ENCODE assay signal across 3 cellular contexts in genomic region chr16:13359835-13360234, GRCh38.
TF ChIP-seq lines count a peak whose summit lies in the region.

No MANE protein-coding gene starts in this region.

TF ChIP-seq in GM23338, 12 proteins besides CTCF, POLR2A, EP300 and RAD21:
- TF ChIP-seq, protein P1, sequence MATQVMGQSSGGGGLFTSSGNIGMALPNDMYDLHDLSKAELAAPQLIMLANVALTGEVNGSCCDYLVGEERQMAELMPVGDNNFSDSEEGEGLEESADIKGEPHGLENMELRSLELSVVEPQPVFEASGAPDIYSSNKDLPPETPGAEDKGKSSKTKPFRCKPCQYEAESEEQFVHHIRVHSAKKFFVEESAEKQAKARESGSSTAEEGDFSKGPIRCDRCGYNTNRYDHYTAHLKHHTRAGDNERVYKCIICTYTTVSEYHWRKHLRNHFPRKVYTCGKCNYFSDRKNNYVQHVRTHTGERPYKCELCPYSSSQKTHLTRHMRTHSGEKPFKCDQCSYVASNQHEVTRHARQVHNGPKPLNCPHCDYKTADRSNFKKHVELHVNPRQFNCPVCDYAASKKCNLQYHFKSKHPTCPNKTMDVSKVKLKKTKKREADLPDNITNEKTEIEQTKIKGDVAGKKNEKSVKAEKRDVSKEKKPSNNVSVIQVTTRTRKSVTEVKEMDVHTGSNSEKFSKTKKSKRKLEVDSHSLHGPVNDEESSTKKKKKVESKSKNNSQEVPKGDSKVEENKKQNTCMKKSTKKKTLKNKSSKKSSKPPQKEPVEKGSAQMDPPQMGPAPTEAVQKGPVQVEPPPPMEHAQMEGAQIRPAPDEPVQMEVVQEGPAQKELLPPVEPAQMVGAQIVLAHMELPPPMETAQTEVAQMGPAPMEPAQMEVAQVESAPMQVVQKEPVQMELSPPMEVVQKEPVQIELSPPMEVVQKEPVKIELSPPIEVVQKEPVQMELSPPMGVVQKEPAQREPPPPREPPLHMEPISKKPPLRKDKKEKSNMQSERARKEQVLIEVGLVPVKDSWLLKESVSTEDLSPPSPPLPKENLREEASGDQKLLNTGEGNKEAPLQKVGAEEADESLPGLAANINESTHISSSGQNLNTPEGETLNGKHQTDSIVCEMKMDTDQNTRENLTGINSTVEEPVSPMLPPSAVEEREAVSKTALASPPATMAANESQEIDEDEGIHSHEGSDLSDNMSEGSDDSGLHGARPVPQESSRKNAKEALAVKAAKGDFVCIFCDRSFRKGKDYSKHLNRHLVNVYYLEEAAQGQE (IDR thresholded peaks at IDR 0.05; ENCODE audit: unreplicated experiment), result no peak
- TF ChIP-seq ZNF331 (CRISPR knock-in tag; IDR thresholded peaks at IDR 0.05; ENCODE audit: low read depth) (no peak), EZH2 (IDR thresholded peaks at IDR 0.05; ENCODE audit: low read depth, unreplicated experiment) (no peak), NANOG (IDR thresholded peaks at IDR 0.05; ENCODE audit: borderline replicate concordance) (0 out of 2 replicates have a peak, but pooled peaks have one; percentile 5)

TF ChIP-seq in GM12878, 131 proteins besides CTCF, POLR2A, EP300 and RAD21:
- TF ChIP-seq SMAD1 (IDR thresholded peaks at IDR 0.05; ENCODE audit: low read depth, partially characterized antibody) (no peak), CBX5 (IDR thresholded peaks at IDR 0.05; ENCODE audit: low read depth) (peak; percentile 73; the same call in 1 of the 2 replicates)

TF ChIP-seq in H1, 55 proteins besides CTCF, POLR2A, EP300 and RAD21:
- no peak for TF ChIP-seq TBP (IDR thresholded peaks at IDR 0.05; ENCODE audit: low read depth, low read length)
- no peak for TF ChIP-seq USF2 (IDR thresholded peaks at IDR 0.05; ENCODE audit: low read length)
- TF ChIP-seq SRF (IDR thresholded peaks at IDR 0.05; ENCODE audit: low read depth, low read length), result no peak
- no peak for TF ChIP-seq E2F6 (IDR thresholded peaks at IDR 0.05)
- no peak for TF ChIP-seq BACH1 (IDR thresholded peaks at IDR 0.05; ENCODE audit: low read length)
- TF ChIP-seq, protein P2, sequence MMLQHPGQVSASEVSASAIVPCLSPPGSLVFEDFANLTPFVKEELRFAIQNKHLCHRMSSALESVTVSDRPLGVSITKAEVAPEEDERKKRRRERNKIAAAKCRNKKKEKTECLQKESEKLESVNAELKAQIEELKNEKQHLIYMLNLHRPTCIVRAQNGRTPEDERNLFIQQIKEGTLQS (IDR thresholded peaks at IDR 0.05; ENCODE audit: insufficient read depth, low read depth, low read length), result no peak
- no peak for TF ChIP-seq CBX8 (IDR thresholded peaks at IDR 0.05; ENCODE audit: borderline replicate concordance, low read depth, low read length)
- no peak for TF ChIP-seq BRCA1 (IDR thresholded peaks at IDR 0.05; ENCODE audit: low read depth, low read length)
- TF ChIP-seq MAFK (IDR thresholded peaks at IDR 0.05; ENCODE audit: low read depth, low read length), result no peak
